Comparison of ENCODE assay signal across 1 cellular context in the genomic region with DNA sequence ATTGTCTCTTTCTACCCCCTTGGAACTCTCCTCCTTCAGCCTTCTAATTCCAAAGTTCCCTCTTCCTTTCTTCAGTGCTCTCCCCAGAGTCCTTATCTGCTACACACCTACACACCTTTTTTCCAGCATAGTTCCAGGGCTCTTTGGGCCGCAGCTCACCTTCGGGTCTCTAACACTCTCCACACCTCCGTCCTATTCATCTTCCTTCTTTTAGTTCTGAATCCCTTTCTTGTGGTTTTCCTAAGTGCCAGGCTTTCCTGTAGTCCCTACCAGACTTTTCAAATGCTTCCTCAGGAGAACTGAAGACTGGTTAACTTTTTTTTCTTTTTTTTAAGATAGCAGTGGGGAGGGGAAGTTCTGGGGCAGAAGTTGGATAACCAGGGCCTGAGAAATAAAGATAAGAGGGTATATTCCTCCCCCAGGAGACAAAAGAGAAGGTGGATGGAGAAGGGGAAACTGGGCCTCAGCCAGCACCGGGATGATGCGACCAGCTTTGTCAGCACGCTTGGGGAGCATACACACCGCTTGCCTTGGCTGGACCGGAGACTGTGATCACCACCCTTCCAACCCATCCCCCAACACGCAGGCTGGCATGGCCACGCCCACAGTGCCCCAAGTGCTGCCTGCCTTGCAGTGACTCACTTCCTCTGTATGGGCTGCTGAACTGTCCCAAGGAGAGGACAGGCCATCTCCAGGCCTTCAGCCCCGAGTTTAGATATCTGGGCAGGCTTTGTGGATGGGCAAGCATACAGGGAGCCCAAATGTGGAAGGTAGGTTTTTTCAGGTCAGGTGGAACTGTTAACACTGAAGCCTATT.
TF ChIP-seq lines count a peak whose summit lies in the region.

No MANE protein-coding gene starts in this region.

TF ChIP-seq in K562, 482 proteins besides CTCF, POLR2A, EP300 and RAD21 (continued from another document):
- TF ChIP-seq RFX1 (IDR thresholded peaks at IDR 0.05) (no peak), HDAC8 (tag; IDR thresholded peaks at IDR 0.05) (no peak), OTX1 (CRISPR knock-in tag; IDR thresholded peaks at IDR 0.05) (no peak), SETDB1 (IDR thresholded peaks at IDR 0.05; ENCODE audit: low read length) (no peak), SOX6 (IDR thresholded peaks at IDR 0.05) (peak; percentile 96), ZBTB7A (IDR thresholded peaks at IDR 0.05; ENCODE audit: borderline replicate concordance, control insufficient read depth, low read depth, low read length) (no peak), MED1 (CRISPR knock-in tag; IDR thresholded peaks at IDR 0.05; ENCODE audit: borderline replicate concordance) (no peak)
- TF ChIP-seq, protein P1, sequence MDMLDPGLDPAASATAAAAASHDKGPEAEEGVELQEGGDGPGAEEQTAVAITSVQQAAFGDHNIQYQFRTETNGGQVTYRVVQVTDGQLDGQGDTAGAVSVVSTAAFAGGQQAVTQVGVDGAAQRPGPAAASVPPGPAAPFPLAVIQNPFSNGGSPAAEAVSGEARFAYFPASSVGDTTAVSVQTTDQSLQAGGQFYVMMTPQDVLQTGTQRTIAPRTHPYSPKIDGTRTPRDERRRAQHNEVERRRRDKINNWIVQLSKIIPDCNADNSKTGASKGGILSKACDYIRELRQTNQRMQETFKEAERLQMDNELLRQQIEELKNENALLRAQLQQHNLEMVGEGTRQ (CRISPR knock-in tag; IDR thresholded peaks at IDR 0.05): no peak
